ENCODE assay signal across 23 cellular contexts in genomic region chr3:25372167-25372566, GRCh38. TPM values are rescaled to one million over a fixed set of nuclear protein-coding genes. Genes with fewer than 3 reads are reported as not detected.
"Had no signal": no experiment of that assay in that cellular context is flagged by ENCODE, and none has a peak within 500 bp of the region (broad histone marks: within the 10 kb centered on the region; RNA-seq: fewer than 3 reads in every experiment).

No MANE protein-coding gene starts in this region.

- H3K4me3 Mint-ChIP-seq: dendritic cell treated with granulocyte-macrophage colony-stimulating factor and Interleukin-4, amounts not matched to agents 40 ng/mL and 50 ng/mL, for 4 days; natural killer cell treated with Interleukin-12 subunit alpha and Interleukin-12 subunit beta and Interleukin-15 and Interleukin-18, amount 100 ng/mL, for 72 hours had no signal

- H3K27ac ChIP-seq: esophagus muscularis mucosa, neutrophil, tibial nerve had no signal

- H3K27me3 Mint-ChIP-seq: dendritic cell treated with granulocyte-macrophage colony-stimulating factor and Interleukin-4, amounts not matched to agents 40 ng/mL and 50 ng/mL, for 4 days had no signal

- FAIRE-seq: bronchial epithelial cell, islet of Langerhans, urothelium cell line had no signal

- H3K36me3 Mint-ChIP-seq: natural killer cell treated with Interleukin-12 subunit alpha and Interleukin-12 subunit beta and Interleukin-15 and Interleukin-18, amount 100 ng/mL, for 72 hours had no signal

- H3K36me3 ChIP-seq: esophagus muscularis mucosa, neutrophil, tibial nerve had no signal

- DNase-seq: activated CD4-positive, alpha-beta T cell treated with anti-CD3 and anti-CD28 coated beads, Interleukin-2, amount 50 U/mL, for 4 hours; activated gamma-delta T cell treated with Interleukin-2 at 50 U/mL for 16 hours; anterior cingulate cortex; cerebellar nuclear complex; effector CD8-positive, alpha-beta T cell; foreskin melanocyte; glutamatergic neuron; hippocampal formation; left cardiac atrium; posterior cingulate gyrus; stimulated activated CD4-positive, alpha-beta T cell treated with anti-CD3 and anti-CD28 coated beads, Interleukin-2, amount 100 ng/mL, for 24 hours; stimulated activated naive CD8-positive, alpha-beta T cell treated with anti-CD3 and anti-CD28 coated beads, Interleukin-15, Interleukin-2, amounts not matched to agents 100 U/mL and 50 U/mL, for 24 hours; SW 1271; T-helper 2 cell had no signal

- H3K27me3 ChIP-seq: esophagus muscularis mucosa, neutrophil, tibial nerve had no signal

- H3K4me1 ChIP-seq: esophagus muscularis mucosa had no signal

- H3K9me3 ChIP-seq: esophagus muscularis mucosa, neutrophil, tibial nerve had no signal

- H3K4me3 ChIP-seq: esophagus muscularis mucosa, tibial nerve had no signal

- ATAC-seq: left cardiac atrium; natural killer cell treated with Interleukin-12 subunit alpha and Interleukin-12 subunit beta and Interleukin-15 and Interleukin-18, amount 100 ng/mL, for 72 hours; stimulated activated naive CD8-positive, alpha-beta T cell treated with anti-CD3 and anti-CD28 coated beads, Interleukin-15, Interleukin-2, amounts not matched to agents 100 U/mL and 50 U/mL, for 24 hours had no signal

- H3K27ac Mint-ChIP-seq: dendritic cell treated with granulocyte-macrophage colony-stimulating factor and Interleukin-4, amounts not matched to agents 40 ng/mL and 50 ng/mL, for 4 days; natural killer cell treated with Interleukin-12 subunit alpha and Interleukin-12 subunit beta and Interleukin-15 and Interleukin-18, amount 100 ng/mL, for 72 hours had no signal

RNA-seq across cellular contexts. Expression of gene RARB, which starts 55.9 kb away (rescaled TPM):
- total RNA-seq: activated CD8-positive, alpha-beta memory T cell treated with anti-CD3 and anti-CD28 coated beads for 36 hours; natural killer cell treated with Interleukin-12 subunit alpha and Interleukin-12 subunit beta and Interleukin-15 and Interleukin-18, amount 100 ng/mL, for 72 hours had no signal
